In the genomic region with DNA sequence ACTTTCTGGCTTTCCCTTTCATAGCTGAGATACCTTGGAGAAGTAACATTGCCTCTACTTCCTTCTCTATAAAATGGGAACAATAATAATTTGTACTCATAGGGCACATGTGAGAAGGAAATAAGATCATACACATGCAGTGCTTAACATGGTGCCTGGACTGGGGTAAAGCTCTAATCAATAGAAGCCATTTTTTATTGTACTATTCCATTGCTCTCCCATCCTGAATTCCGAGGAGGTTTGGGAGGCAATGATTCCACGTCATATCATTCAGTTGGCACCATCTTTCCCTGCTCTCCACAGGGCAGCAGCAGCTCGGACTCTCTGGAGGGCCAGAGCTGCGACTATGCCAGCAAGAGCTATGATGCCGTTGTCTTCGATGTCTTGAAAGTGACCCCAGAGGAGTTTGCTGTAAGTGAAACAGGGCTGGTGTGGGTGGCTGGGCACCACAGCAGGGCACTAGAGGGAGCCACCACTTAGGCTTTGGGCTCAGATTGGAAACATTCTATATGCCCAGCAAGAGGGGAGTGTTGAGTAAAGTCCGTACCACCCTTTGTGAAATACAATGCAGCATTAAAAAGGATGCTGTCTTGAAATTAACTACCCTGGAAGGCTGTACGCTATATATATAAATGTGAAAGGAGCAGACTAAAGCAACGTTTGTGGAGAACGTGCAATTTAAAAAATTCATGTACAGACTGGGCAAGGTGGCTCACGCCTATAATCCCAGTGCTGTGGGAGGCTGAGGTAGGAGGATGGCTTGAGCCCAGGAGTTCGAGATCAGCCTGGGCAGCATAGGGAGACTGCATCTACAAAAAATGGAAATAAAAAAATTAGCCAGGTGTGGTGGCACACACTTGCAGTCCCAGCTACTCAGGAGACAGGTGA, we compare ENCODE assay signal across 8 cellular contexts. TPM values are rescaled to one million over a fixed set of nuclear protein-coding genes. Genes with fewer than 3 reads are reported as not detected.
DNase-seq lines count a peak whose midpoint lies in the region; ATAC-seq and TF ChIP-seq lines count a peak whose summit lies in the region.

No MANE protein-coding gene starts in this region.

- peak; percentile 96 for ATAC-seq in Panc1
- no peak for ATAC-seq in GM18861 (IDR thresholded peaks at IDR 0.05; ENCODE audit: unreplicated experiment)

- no TSS peak for BruUV-seq in Panc1 (replicated peaks; lab: Mats Ljungman, UMichigan)

- H3K27ac ChIP-seq in C4-2B: no peak overlapping the region
- no peak overlapping the region for H3K27ac ChIP-seq in HEK293 (ENCODE audit: extremely low read depth, low read depth, low read length)
- H3K27ac ChIP-seq in Panc1 (ENCODE audit: low read length): no peak overlapping the region
- no peak overlapping the region for H3K27ac ChIP-seq in prostate gland

- H3K4me3 ChIP-seq in HEK293 (ENCODE audit: low read depth, low read length): no peak overlapping the region
- H3K4me3 ChIP-seq in Panc1 (ENCODE audit: low read depth in 2 of 2, low read length in 2 of 2): no peak overlapping the region
- H3K4me3 ChIP-seq in prostate gland: no peak overlapping the region

- POLR2A ChIA-PET in HEK293 (lab: Yijun Ruan, JAX): no interaction called here
- POLR2A ChIA-PET in Panc1 (lab: Charles Lee): no interaction called here

- WGBS in prostate gland: 87% methylated on average over 12 of the region's 12 CpGs

- TF ChIP-seq POLR2A in prostate gland (IDR thresholded peaks at IDR 0.05): no peak

- in situ Hi-C loops in Panc1 (cut with HindIII; ENCODE audit: low pct_unique_long_range_greater_than_20kb, low sequenced_read_pairs): no loop called here

- H3K4me1 ChIP-seq in HEK293 (ENCODE audit: control insufficient read depth, insufficient read depth, low read length): no peaks in the 10 kb centered on the region
- H3K4me1 ChIP-seq in Panc1 (ENCODE audit: control insufficient read depth, insufficient read depth, low read length): no peaks in the 10 kb centered on the region
- H3K4me1 ChIP-seq in prostate gland (replicated peaks): no peaks in the 10 kb centered on the region

- no peaks in the 10 kb centered on the region for H3K36me3 ChIP-seq in HEK293 (ENCODE audit: control insufficient read depth in 2 of 2, insufficient read depth in 1 of 2, low read length in 2 of 2)
- no peaks in the 10 kb centered on the region for H3K36me3 ChIP-seq in Panc1 (ENCODE audit: control insufficient read depth, insufficient read depth, low read length)
- H3K36me3 ChIP-seq in prostate gland: no peaks in the 10 kb centered on the region

- no peaks in the 10 kb centered on the region for H3K9me3 ChIP-seq in HEK293 (ENCODE audit: control insufficient read depth, insufficient read depth, low read depth, low read length)
- no peaks in the 10 kb centered on the region for H3K9me3 ChIP-seq in Panc1 (ENCODE audit: control insufficient read depth, insufficient read depth, low read depth, low read length)
- no peaks in the 10 kb centered on the region for H3K9me3 ChIP-seq in prostate gland

- no peaks in the 10 kb centered on the region for H3K27me3 ChIP-seq in Panc1 (ENCODE audit: control insufficient read depth, insufficient read depth, low read length)
- no peaks in the 10 kb centered on the region for H3K27me3 ChIP-seq in prostate gland (replicated peaks; ENCODE audit: insufficient read depth)

- intact Hi-C loops in Panc1 (cut with micrococcal nuclease; ENCODE audit: unreplicated experiment): loop anchor here (1.0 kb wide), 1 partner anchor 234 kb away; no protein-coding TSS in a partner anchor
- intact Hi-C loops in prostate gland (cut with DNase I): no loop called here

- CTCF ChIA-PET in HEK293 (lab: Yijun Ruan, JAX): interaction anchor here (0.6 to 5.3 kb wide), 27 partner anchors 9 to 464 kb away, joined by 3 to 70 read pairs (median 4); a partner anchor contains a TSS
- CTCF ChIA-PET in Panc1 (lab: Charles Lee): interaction anchor here (0.5 to 1.0 kb wide), 3 partner anchors 233 to 1391 kb away, joined by 3 to 6 read pairs (median 4); a partner anchor contains a TSS

- peak; percentile 38 for DNase-seq in Panc1 (ENCODE audit: low read depth, low spot score)
- DNase-seq in activated effector memory CD4-positive, alpha-beta T cell treated with anti-CD3 and anti-CD28 coated beads, Interleukin-2, amount 50 U/mL, for 16 hours: peak; percentile 69
- peak; percentile 49 for DNase-seq in glomerular visceral epithelial cell (ENCODE audit: extremely low spot score)
- peak; percentile 36 for DNase-seq in prostate gland (ENCODE audit: low spot score)
- DNase-seq in middle frontal gyrus (ENCODE audit: extremely low spot score, low spot score): no peak

- TF ChIP-seq CTCF in C4-2B (conservative IDR thresholded peaks at IDR 0.05) (peak; percentile 96), HEK293 (tag by site-specific recombination; IDR thresholded peaks at IDR 0.05) (peak; percentile 49), Panc1 (IDR thresholded peaks at IDR 0.05) (peak; percentile 86), prostate gland (IDR thresholded peaks at IDR 0.05) (peak; percentile 54 to 71 (median 62))

TF ChIP-seq in HEK293, 187 proteins besides CTCF, POLR2A, EP300 and RAD21:
- TF ChIP-seq ZNF654 (tag by site-specific recombination; IDR thresholded peaks at IDR 0.05; ENCODE audit: low read depth) (peak; percentile 60), ZNF600 (tag by site-specific recombination; IDR thresholded peaks at IDR 0.05) (peak; percentile 54; the same call in 1 of the 2 replicates), MZF1 (tag by site-specific recombination; IDR thresholded peaks at IDR 0.05; ENCODE audit: borderline replicate concordance) (peak; percentile 100)
- TF ChIP-seq, protein P1, sequence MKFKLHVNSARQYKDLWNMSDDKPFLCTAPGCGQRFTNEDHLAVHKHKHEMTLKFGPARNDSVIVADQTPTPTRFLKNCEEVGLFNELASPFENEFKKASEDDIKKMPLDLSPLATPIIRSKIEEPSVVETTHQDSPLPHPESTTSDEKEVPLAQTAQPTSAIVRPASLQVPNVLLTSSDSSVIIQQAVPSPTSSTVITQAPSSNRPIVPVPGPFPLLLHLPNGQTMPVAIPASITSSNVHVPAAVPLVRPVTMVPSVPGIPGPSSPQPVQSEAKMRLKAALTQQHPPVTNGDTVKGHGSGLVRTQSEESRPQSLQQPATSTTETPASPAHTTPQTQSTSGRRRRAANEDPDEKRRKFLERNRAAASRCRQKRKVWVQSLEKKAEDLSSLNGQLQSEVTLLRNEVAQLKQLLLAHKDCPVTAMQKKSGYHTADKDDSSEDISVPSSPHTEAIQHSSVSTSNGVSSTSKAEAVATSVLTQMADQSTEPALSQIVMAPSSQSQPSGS (tag by site-specific recombination; IDR thresholded peaks at IDR 0.05; ENCODE audit: low read depth): no peak

RNA-seq across cellular contexts. Expression of a gene that starts 51.2 kb away (rescaled TPM):
- total RNA-seq in Panc1 (2021; ENCODE audit: unreplicated experiment) (7.2 TPM), prostate gland (10 to 100 TPM; 14.7 to 20.7 TPM)
- 4.4 TPM for polyA plus RNA-seq in Panc1 (2012; ENCODE audit: insufficient read length)
